In genomic region chr20:18632196-18632789, GRCh38 we compare ENCODE assay signal across 8 cellular contexts. TPM values are rescaled to one million over a fixed set of nuclear protein-coding genes. Genes with fewer than 3 reads are reported as not detected.
DNase-seq lines count a peak whose midpoint lies in the region; ATAC-seq and TF ChIP-seq lines count a peak whose summit lies in the region.

No MANE protein-coding gene starts in this region.

- no peak overlapping the region for H3K9ac ChIP-seq in GM23248

- CTCF ChIA-PET in PC-9 (lab: Charles Lee): no interaction called here

- no peak overlapping the region for H3K27ac Mint-ChIP-seq in activated T-cell treated with anti-CD3 and anti-CD28 coated beads, Interleukin-2, amount 50 U/mL, for 72 hours
- no peak overlapping the region for H3K27ac Mint-ChIP-seq in neural crest cell (ENCODE audit: unreplicated experiment)

- TF ChIP-seq CTCF in PC-9 (conservative IDR thresholded peaks at IDR 0.05): peak; percentile 95
- TF ChIP-seq CTCF in fibroblast of the aortic adventitia (IDR thresholded peaks at IDR 0.05; ENCODE audit: insufficient read depth, low read length): peak; percentile 100
- peak; percentile 99 for TF ChIP-seq CTCF in neural crest cell (conservative IDR thresholded peaks at IDR 0.05)
- peak; percentile 47 to 69 (median 66) for TF ChIP-seq CTCF in upper lobe of left lung (IDR thresholded peaks at IDR 0.05)

- no peak for TF ChIP-seq POLR2A in upper lobe of left lung (IDR thresholded peaks at IDR 0.05)

- H3K4me3 ChIP-seq in GM23248 (no peak overlapping the region), PC-9 (no peak overlapping the region), fibroblast of the aortic adventitia (ENCODE audit: low read depth, low read length) (no peak overlapping the region), upper lobe of left lung (no peak overlapping the region)

- H3K4me2 ChIP-seq in GM23248 (ENCODE audit: unreplicated experiment): no peak overlapping the region
- no peak overlapping the region for H3K4me2 ChIP-seq in PC-9

- H3K27me3 ChIP-seq in GM23248 (replicated peaks; ENCODE audit: insufficient read depth) (no peaks in the 10 kb centered on the region), PC-9 (ENCODE audit: insufficient read depth, low read depth) (no peaks in the 10 kb centered on the region), upper lobe of left lung (no peaks in the 10 kb centered on the region)

- no peak overlapping the region for H3K4me3 Mint-ChIP-seq in activated T-cell treated with anti-CD3 and anti-CD28 coated beads, Interleukin-2, amount 50 U/mL, for 72 hours
- no peak overlapping the region for H3K4me3 Mint-ChIP-seq in neural crest cell

- H3K4me1 ChIP-seq in GM23248 (ENCODE audit: insufficient read depth) (no peaks in the 10 kb centered on the region), PC-9 (replicated peaks; ENCODE audit: insufficient read depth) (no peaks in the 10 kb centered on the region), upper lobe of left lung (no peaks in the 10 kb centered on the region)

- H3K9me3 ChIP-seq in GM23248 (ENCODE audit: low read depth): no peaks in the 10 kb centered on the region
- H3K9me3 ChIP-seq in PC-9 (ENCODE audit: insufficient read depth, low read depth): no peaks in the 10 kb centered on the region
- no peaks in the 10 kb centered on the region for H3K9me3 ChIP-seq in upper lobe of left lung

- H3K27me3 Mint-ChIP-seq in activated T-cell treated with anti-CD3 and anti-CD28 coated beads, Interleukin-2, amount 50 U/mL, for 72 hours (ENCODE audit: low read depth): no peaks in the 10 kb centered on the region
- H3K27me3 Mint-ChIP-seq in neural crest cell (ENCODE audit: low read depth): no peaks in the 10 kb centered on the region

- H3F3A ChIP-seq in GM23248 (ENCODE audit: insufficient read depth) (no peaks in the 10 kb centered on the region), PC-9 (ENCODE audit: insufficient read depth, low read depth) (no peaks in the 10 kb centered on the region)

- peaks cover 3 to 11% of the 10 kb centered on the region in 2 donors for H3K36me3 Mint-ChIP-seq in activated T-cell treated with anti-CD3 and anti-CD28 coated beads, Interleukin-2, amount 50 U/mL, for 72 hours (ENCODE audit: insufficient read depth in 2 of 2)
- H3K36me3 Mint-ChIP-seq in neural crest cell (ENCODE audit: low read depth): no peaks in the 10 kb centered on the region

- peak; percentile 85 for ATAC-seq in activated T-cell treated with anti-CD3 and anti-CD28 coated beads, Interleukin-2, amount 50 U/mL, for 72 hours (replicated peaks in 1 of 2)
- peak; percentile 72 to 91 for ATAC-seq in upper lobe of left lung (ENCODE audit: low FRiP score in 2 of 2)

- H3K9me3 Mint-ChIP-seq in activated T-cell treated with anti-CD3 and anti-CD28 coated beads, Interleukin-2, amount 50 U/mL, for 72 hours: no peaks in the 10 kb centered on the region
- no peaks in the 10 kb centered on the region for H3K9me3 Mint-ChIP-seq in neural crest cell

- DNase-seq in EL: peak; percentile 58
- peak; percentile 79 for DNase-seq in GM23248
- peak; percentile 66 to 85 for DNase-seq in Kasumi-1 (lab: John Stamatoyannopoulos, UW)
- DNase-seq in PC-9: peak in 1 of 2 experiments; percentile 57
- peak; percentile 53 to 66 for DNase-seq in activated T-cell treated with anti-CD3 and anti-CD28 coated beads, Interleukin-2, amount 50 U/mL, for 72 hours
- peak; percentile 61 for DNase-seq in fibroblast of the aortic adventitia (ENCODE audit: low read depth)
- DNase-seq in neural crest cell (ENCODE audit: low read depth, low spot score): peak; percentile 77
- DNase-seq in upper lobe of left lung: peak in 1 of 2 donors; percentile 48

- H3K36me3 ChIP-seq in GM23248 (ENCODE audit: low read depth) (no peaks in the 10 kb centered on the region), PC-9 (ENCODE audit: low read depth) (no peaks in the 10 kb centered on the region), upper lobe of left lung (peaks cover 0 to 4% (median 0%) of the 10 kb centered on the region in 4 donors)

- H3K27ac ChIP-seq in GM23248 (no peak overlapping the region), PC-9 (no peak overlapping the region), upper lobe of left lung (no peak overlapping the region)

- no peak for TF ChIP-seq EP300 in upper lobe of left lung (IDR thresholded peaks at IDR 0.05)

- no peaks in the 10 kb centered on the region for H3K4me1 Mint-ChIP-seq in activated T-cell treated with anti-CD3 and anti-CD28 coated beads, Interleukin-2, amount 50 U/mL, for 72 hours (ENCODE audit: low read depth)
- H3K4me1 Mint-ChIP-seq in neural crest cell: peaks cover 12% of the 10 kb centered on the region

- POLR2A ChIA-PET in PC-9 (lab: Charles Lee; ENCODE audit: unreplicated experiment): no interaction called here

- H3K79me2 ChIP-seq in GM23248 (ENCODE audit: insufficient read depth): no peaks in the 10 kb centered on the region
- no peaks in the 10 kb centered on the region for H3K79me2 ChIP-seq in PC-9 (ENCODE audit: low read depth)

- in situ Hi-C loops in GM23248 (cut with MboI): loop anchor here (25.0 kb wide), 2 partner anchors 580 to 1030 kb away; partner anchors contain the start of gene SLC24A3

- WGBS in GM23248 (ENCODE audit: low coverage in 1 of 2, low lambda C conversion rate in 2 of 2, missing lambda C conversion rate in 2 of 2), 2 experiments: 9 to 13% methylated on average over 7 of the region's 7 CpGs
- 33 to 34% methylated on average over 7 of the region's 7 CpGs for WGBS in upper lobe of left lung, 2 donors

- H3K9me2 ChIP-seq in GM23248 (ENCODE audit: insufficient read depth): no peaks in the 10 kb centered on the region
- no peaks in the 10 kb centered on the region for H3K9me2 ChIP-seq in PC-9 (ENCODE audit: insufficient read depth)

- no TSS peak for BruUV-seq in PC-9 (replicated peaks; lab: Mats Ljungman, UMichigan)

- intact Hi-C loops in PC-9 (cut with micrococcal nuclease; ENCODE audit: unreplicated experiment): loop anchor here (5.0 kb wide), 1 partner anchor 1030 kb away; no protein-coding TSS in a partner anchor

- H2AFZ ChIP-seq in GM23248 (no peak overlapping the region), PC-9 (no peak overlapping the region)

- H4K20me1 ChIP-seq in GM23248 (ENCODE audit: insufficient read depth): no peaks in the 10 kb centered on the region
- H4K20me1 ChIP-seq in PC-9 (ENCODE audit: insufficient read depth): no peaks in the 10 kb centered on the region; the same call in 1 of the 2 replicates

RNA-seq across cellular contexts. Expression of gene DTD1, which starts 44.4 kb away (rescaled TPM):
- total RNA-seq in GM23248 (2014; rRNA removed; shearing (Covaris generic)): 64.6 and 73.3 TPM in 2 replicates
- polyA plus RNA-seq in GM23248 (2016; fragmentation: Nextera tagmentation; extraction: Ambion mirVana): 77.7 and 79.8 TPM in 2 replicates
- 62.8 and 80.9 TPM in 2 replicates for total RNA-seq in PC-9 (2021)
- total RNA-seq in activated T-cell treated with anti-CD3 and anti-CD28 coated beads, Interleukin-2, amount 50 U/mL, for 72 hours: 10 to 100 TPM; 46.1 to 47.6 TPM
- total RNA-seq in fibroblast of the aortic adventitia (ENCODE audit: low replicate concordance): 66.1 and 69.8 TPM in 2 replicates
- total RNA-seq in neural crest cell: 68.2 and 73.4 TPM in 2 replicates
- total RNA-seq in upper lobe of left lung: 10 to 100 TPM; 19.9 to 31.2 (median 24.8) TPM
